24 cellular contexts compared by ENCODE assay signal in genomic region chr3:66555214-66555844, GRCh38. TPM values are rescaled to one million over a fixed set of nuclear protein-coding genes. Genes with fewer than 3 reads are reported as not detected.
DNase-seq lines count a peak whose midpoint lies in the region; ATAC-seq and TF ChIP-seq lines count a peak whose summit lies in the region.
"Had no signal": no experiment of that assay in that cellular context is flagged by ENCODE, and none has a peak within 500 bp of the region (broad histone marks: within the 10 kb centered on the region; RNA-seq: fewer than 3 reads in every experiment).

No MANE protein-coding gene starts in this region.

- no peak for TF ChIP-seq POLR2A in esophagus muscularis mucosa (IDR thresholded peaks at IDR 0.05; ENCODE audit: low read depth)

- H3K36me3 ChIP-seq in A673 (ENCODE audit: insufficient read depth, low read length, poor library complexity, severe bottlenecking) = no peaks in the 10 kb centered on the region
- H3K36me3 ChIP-seq in GM23248 (ENCODE audit: low read depth) = no peaks in the 10 kb centered on the region
- H3K36me3 ChIP-seq in esophagus muscularis mucosa = no peaks in the 10 kb centered on the region
- H3K36me3 ChIP-seq: heart left ventricle, SJCRH30 had no signal

- no peak for TF ChIP-seq EP300 in esophagus muscularis mucosa (IDR thresholded peaks at IDR 0.05)

- no peaks in the 10 kb centered on the region for H4K20me1 ChIP-seq in GM23248 (ENCODE audit: insufficient read depth)

- WGBS in GM23248 (ENCODE audit: low coverage in 1 of 2, low lambda C conversion rate in 2 of 2, missing lambda C conversion rate in 2 of 2), 2 experiments = 46 to 47% methylated on average over 4 of the region's 4 CpGs
- WGBS in esophagus muscularis mucosa = 65% methylated on average over 4 of the region's 4 CpGs

- H3K36me3 Mint-ChIP-seq in naive thymus-derived CD8-positive, alpha-beta T cell = peaks cover 0 to 2% (median 0%) of the 10 kb centered on the region in 3 donors
- H3K36me3 Mint-ChIP-seq: activated CD8-positive, alpha-beta memory T cell treated with anti-CD3 and anti-CD28 coated beads, Interleukin-2, amount 10 ng/mL, durations not matched to agents 7 days and 5 days; CD4-positive, CD25-positive, alpha-beta regulatory T cell had no signal

- intact Hi-C loops in A673 (cut with micrococcal nuclease; ENCODE audit: unreplicated experiment) (no loop called here), esophagus muscularis mucosa (cut with DNase I) (no loop called here)

- H3K27me3 Mint-ChIP-seq in naive thymus-derived CD8-positive, alpha-beta T cell = peaks cover 3 to 29% (median 12%) of the 10 kb centered on the region in 5 donors
- H3K27me3 Mint-ChIP-seq: activated CD8-positive, alpha-beta memory T cell treated with anti-CD3 and anti-CD28 coated beads, Interleukin-2, amount 10 ng/mL, durations not matched to agents 7 days and 5 days; CD4-positive, CD25-positive, alpha-beta regulatory T cell had no signal

- H3K9me2 ChIP-seq in GM23248 (ENCODE audit: insufficient read depth) = no peaks in the 10 kb centered on the region

- no peak overlapping the region for H3K27ac Mint-ChIP-seq in naive thymus-derived CD8-positive, alpha-beta T cell
- H3K27ac Mint-ChIP-seq: activated CD8-positive, alpha-beta memory T cell treated with anti-CD3 and anti-CD28 coated beads, Interleukin-2, amount 10 ng/mL, durations not matched to agents 7 days and 5 days; CD4-positive, CD25-positive, alpha-beta regulatory T cell had no signal

- H3F3A ChIP-seq in GM23248 (ENCODE audit: insufficient read depth) = no peaks in the 10 kb centered on the region

- H3K4me2 ChIP-seq in GM23248 (ENCODE audit: unreplicated experiment) = no peak overlapping the region

- TF ChIP-seq CTCF in A673 (conservative IDR thresholded peaks at IDR 0.05; ENCODE audit: low read depth, low read length) (no peak), esophagus muscularis mucosa (IDR thresholded peaks at IDR 0.05) (no peak)

- no peak overlapping the region for H3K4me3 Mint-ChIP-seq in naive thymus-derived CD8-positive, alpha-beta T cell
- H3K4me3 Mint-ChIP-seq: activated CD8-positive, alpha-beta memory T cell treated with anti-CD3 and anti-CD28 coated beads, Interleukin-2, amount 10 ng/mL, durations not matched to agents 7 days and 5 days; CD4-positive, CD25-positive, alpha-beta regulatory T cell; naive thymus-derived CD4-positive, alpha-beta T cell had no signal

- no peak overlapping the region for H3K27ac ChIP-seq in A673 (ENCODE audit: low read depth, low read length, poor library complexity, severe bottlenecking)
- H3K27ac ChIP-seq in GM23248 = no peak overlapping the region
- H3K27ac ChIP-seq in caudate nucleus (ENCODE audit: low read depth, low read length) = no peak overlapping the region
- H3K27ac ChIP-seq in esophagus muscularis mucosa (replicated peaks in 1 of 4) = no peak overlapping the region
- H3K27ac ChIP-seq: SJCRH30 had no signal

- H3K4me1 ChIP-seq in A673 (ENCODE audit: insufficient read depth, low read length, poor library complexity, severe bottlenecking) = no peaks in the 10 kb centered on the region
- no peaks in the 10 kb centered on the region; the same call in 1 of the 2 replicates for H3K4me1 ChIP-seq in GM23248 (ENCODE audit: insufficient read depth)
- peaks cover 0 to 15% (median 11%) of the 10 kb centered on the region in 4 donors for H3K4me1 ChIP-seq in esophagus muscularis mucosa

- H3K4me1 Mint-ChIP-seq in naive thymus-derived CD8-positive, alpha-beta T cell = no peaks in the 10 kb centered on the region
- H3K4me1 Mint-ChIP-seq: CD4-positive, CD25-positive, alpha-beta regulatory T cell had no signal

- H3K4me3 ChIP-seq in A673 (ENCODE audit: low read depth, low read length, poor library complexity, severe bottlenecking) (no peak overlapping the region), GM23248 (no peak overlapping the region), esophagus muscularis mucosa (no peak overlapping the region)
- H3K4me3 ChIP-seq: GM12878, heart left ventricle, SJCRH30 had no signal

- DNase-seq in A673 (ENCODE audit: low spot score) (peak; percentile 12), GM23248 (peak; percentile 11), NCI-H2171 treated with DMSO at 0.1 percent for 48 hours (lab: John Stamatoyannopoulos, UW) (peak; percentile 60), hepatic stellate cell (ENCODE audit: low spot score) (peak; percentile 14), caudate nucleus (lab: John Stamatoyannopoulos, UW) (no peak), esophagus muscularis mucosa (ENCODE audit: extremely low spot score) (no peak), mucosa of gallbladder (ENCODE audit: low spot score) (no peak)
- DNase-seq in naive thymus-derived CD8-positive, alpha-beta T cell = no peak
- DNase-seq: activated CD4-positive, alpha-beta T cell treated with anti-CD3 and anti-CD28 coated beads for 4 hours; activated CD8-positive, alpha-beta memory T cell treated with anti-CD3 and anti-CD28 coated beads, Interleukin-2, amount 10 ng/mL, durations not matched to agents 7 days and 5 days; activated naive CD4-positive, alpha-beta T cell treated with anti-CD3 and anti-CD28 coated beads, Interleukin-2, amount 50 U/mL, for 16 hours; CD4-positive, CD25-positive, alpha-beta regulatory T cell; DMS53; heart left ventricle; left cardiac atrium; mesendoderm; MM.1S; naive thymus-derived CD4-positive, alpha-beta T cell; NCI-H187 treated with DMSO at 0.1 percent for 48 hours; NK-92 treated with Interleukin-12 subunit alpha and Interleukin-12 subunit beta, amount 100 ng/mL, for 24 hours; right cardiac atrium; SJCRH30 had no signal

- CTCF ChIA-PET in A673 (lab: Charles Lee) = no interaction called here

- ATAC-seq in naive thymus-derived CD8-positive, alpha-beta T cell = no peak
- ATAC-seq: activated CD8-positive, alpha-beta memory T cell treated with anti-CD3 and anti-CD28 coated beads, Interleukin-2, amount 10 ng/mL, durations not matched to agents 7 days and 5 days; GM12878; heart left ventricle; left cardiac atrium; naive thymus-derived CD4-positive, alpha-beta T cell; Panc1; right cardiac atrium had no signal

- POLR2A ChIA-PET in A673 (lab: Charles Lee; ENCODE audit: low non-redundant PET) = no interaction called here
- POLR2A ChIA-PET in naive thymus-derived CD8-positive, alpha-beta T cell (lab: Charles Lee) = no interaction called here

- H2AFZ ChIP-seq in GM23248 = no peak overlapping the region

- H3K9me3 Mint-ChIP-seq in naive thymus-derived CD8-positive, alpha-beta T cell = peaks cover 0 to 16% (median 3%) of the 10 kb centered on the region in 9 donors

- H3K9me3 ChIP-seq in A673 (ENCODE audit: low read depth, low read length, poor library complexity, severe bottlenecking) (no peaks in the 10 kb centered on the region), GM23248 (ENCODE audit: low read depth) (no peaks in the 10 kb centered on the region), esophagus muscularis mucosa (no peaks in the 10 kb centered on the region)
- H3K9me3 ChIP-seq: heart left ventricle, SJCRH30 had no signal

- no peaks in the 10 kb centered on the region for H3K79me2 ChIP-seq in GM23248 (ENCODE audit: insufficient read depth)

- no peaks in the 10 kb centered on the region for H3K27me3 ChIP-seq in A673 (replicated peaks; ENCODE audit: insufficient read depth, low read depth, low read length, poor library complexity)
- H3K27me3 ChIP-seq in GM23248 (replicated peaks; ENCODE audit: insufficient read depth) = no peaks in the 10 kb centered on the region
- H3K27me3 ChIP-seq in esophagus muscularis mucosa = no peaks in the 10 kb centered on the region
- H3K27me3 ChIP-seq: heart left ventricle, SJCRH30 had no signal

- BruUV-seq in A673 (replicated peaks; lab: Mats Ljungman, UMichigan) = no TSS peak

- in situ Hi-C loops in GM23248 (cut with MboI) = no loop called here

- H3K9ac ChIP-seq in GM23248 = no peak overlapping the region

RNA-seq across cellular contexts. Expression of gene LRIG1, which starts 54.5 kb away (rescaled TPM):
- total RNA-seq in A673 (2021) (24.1 and 24.9 TPM in 2 replicates), esophagus muscularis mucosa (100 to 1,000 TPM in 3 of 4 donors, 10 to 100 TPM in 1; 95.3 to 136 (median 131) TPM), mucosa of gallbladder (64.4 TPM)
- 6.5 and 10.0 TPM in 2 replicates for total RNA-seq in GM23248 (2014; rRNA removed; shearing (Covaris generic))
- 2.8 and 3.1 TPM in 2 replicates for polyA plus RNA-seq in GM23248 (2016; fragmentation: Nextera tagmentation; extraction: Ambion mirVana)
- total RNA-seq in naive thymus-derived CD8-positive, alpha-beta T cell = 10 to 100 TPM; 11.1 to 11.7 TPM
- 10 to 100 TPM in 1 of 3 donors, 1 to 10 TPM in 2; 4.9 to 13.0 (median 6.6) TPM for polyA plus RNA-seq in naive thymus-derived CD8-positive, alpha-beta T cell

Comparison
In these comparisons a context has a peak if more than half of its experiments do, and no peak if none do; other contexts are left out.
1. DNase-seq: peak in A673 (single experiment), GM23248 (single experiment), NCI-H2171 treated with DMSO at 0.1 percent for 48 hours (single experiment) and hepatic stellate cell (single experiment); none in caudate nucleus (0 of 61), esophagus muscularis mucosa (single experiment), mucosa of gallbladder (single experiment) and naive thymus-derived CD8-positive, alpha-beta T cell (0 of 10).